Comparison of ENCODE assay signal across 20 cellular contexts in genomic region chr3:143098032-143098764, GRCh38. TPM values are rescaled to one million over a fixed set of nuclear protein-coding genes. Genes with fewer than 3 reads are reported as not detected.
A peak's percentile ranks its signal among the peaks of the same experiment; 100 is the strongest.
DNase-seq lines count a peak whose midpoint lies in the region; ATAC-seq and TF ChIP-seq lines count a peak whose summit lies in the region.
"Had no signal": no experiment of that assay in that cellular context is flagged by ENCODE, and none has a peak within 500 bp of the region (broad histone marks: within the 10 kb centered on the region; RNA-seq: fewer than 3 reads in every experiment).

No MANE protein-coding gene starts in this region.

- CTCF ChIA-PET in PC-9 (lab: Charles Lee): interaction anchor here (0.5 kb wide), 1 partner anchor 1250 kb away, joined by 3 read pairs; no protein-coding TSS in a partner anchor

- POLR2A ChIA-PET in PC-9 (lab: Charles Lee; ENCODE audit: unreplicated experiment): interaction anchor here (0.7 kb wide), 2 partner anchors 38 to 734 kb away, joined by 4 to 6 read pairs; no protein-coding TSS in a partner anchor

- TF ChIP-seq CTCF in fibroblast of villous mesenchyme (IDR thresholded peaks at IDR 0.05; ENCODE audit: insufficient read depth, low read depth, low read length) (no peak), PC-9 (conservative IDR thresholded peaks at IDR 0.05) (no peak)

- H3K4me3 ChIP-seq in fibroblast of villous mesenchyme (ENCODE audit: low read depth, low read length) (no peak overlapping the region), PC-9 (no peak overlapping the region)
- H3K4me3 ChIP-seq: BLaER1 treated with 17β-estradiol and CSF1 and Interleukin-3, amounts not matched to agents 10 nM and 100 nM; MG63 had no signal

- no TSS peak for BruUV-seq in PC-9 (replicated peaks; lab: Mats Ljungman, UMichigan)

- H3K4me1 ChIP-seq in PC-9 (replicated peaks; ENCODE audit: insufficient read depth): no peaks in the 10 kb centered on the region
- H3K4me1 ChIP-seq: BLaER1 treated with 17β-estradiol and CSF1 and Interleukin-3, amounts not matched to agents 10 nM and 100 nM had no signal

- H3K36me3 ChIP-seq in PC-9 (ENCODE audit: low read depth): no peaks in the 10 kb centered on the region
- H3K36me3 ChIP-seq: BLaER1 treated with 17β-estradiol and CSF1 and Interleukin-3, amounts not matched to agents 10 nM and 100 nM; MG63 had no signal

- H3K9me3 ChIP-seq in PC-9 (ENCODE audit: insufficient read depth, low read depth): no peaks in the 10 kb centered on the region

- H3F3A ChIP-seq in PC-9 (ENCODE audit: insufficient read depth, low read depth): no peaks in the 10 kb centered on the region

- H3K27ac ChIP-seq in PC-9: no peak overlapping the region
- H3K27ac ChIP-seq: BLaER1 treated with 17β-estradiol and CSF1 and Interleukin-3, amounts not matched to agents 10 nM and 100 nM; HL-60 had no signal

- no peaks in the 10 kb centered on the region for H3K79me2 ChIP-seq in PC-9 (ENCODE audit: low read depth)

- H3K27me3 ChIP-seq in PC-9 (ENCODE audit: insufficient read depth, low read depth): peaks cover 12% of the 10 kb centered on the region; the same call in 1 of the 2 replicates
- H3K27me3 ChIP-seq: BLaER1 treated with 17β-estradiol and CSF1 and Interleukin-3, amounts not matched to agents 10 nM and 100 nM had no signal

- no peak overlapping the region for H3K4me2 ChIP-seq in PC-9
- H3K4me2 ChIP-seq: BLaER1 treated with 17β-estradiol and CSF1 and Interleukin-3, amounts not matched to agents 10 nM and 100 nM had no signal

- DNase-seq in NCI-H1417 (lab: John Stamatoyannopoulos, UW) (peak in 2 of 3 experiments; percentile 28 to 74), NCI-H1417 treated with DMSO at 0.1 percent for 48 hours (lab: John Stamatoyannopoulos, UW) (no peak), M059J (ENCODE audit: low read depth) (peak; percentile 55), NCI-H69 (lab: John Stamatoyannopoulos, UW) (peak; percentile 3), fibroblast of villous mesenchyme (ENCODE audit: low read depth) (peak; percentile 73), iPS-NIHi7 (ENCODE audit: extremely low spot score) (no peak), PC-9 (no peak)
- DNase-seq: DND-41, GDM1, KG1, MG63, NCI-H1105, NCI-H2081, NCI-H2227 treated with DMSO at 0.1 percent for 48 hours, T-helper 2 cell had no signal

- no peak for ATAC-seq in HG02798 (IDR thresholded peaks at IDR 0.05; ENCODE audit: poor library complexity, unreplicated experiment)
- ATAC-seq: HCT116, Right ventricle myocardium inferior had no signal

- no peak overlapping the region for H2AFZ ChIP-seq in PC-9

- H4K20me1 ChIP-seq in PC-9 (ENCODE audit: insufficient read depth): no peaks in the 10 kb centered on the region
- H4K20me1 ChIP-seq: BLaER1 treated with 17β-estradiol and CSF1 and Interleukin-3, amounts not matched to agents 10 nM and 100 nM had no signal

- intact Hi-C loops in PC-9 (cut with micrococcal nuclease; ENCODE audit: unreplicated experiment): no loop called here

- no peaks in the 10 kb centered on the region for H3K9me2 ChIP-seq in PC-9 (ENCODE audit: insufficient read depth)

RNA-seq across cellular contexts. Expression of gene CHST2, which starts 21.4 kb away (rescaled TPM):
- 2.8 and 3.4 TPM in 2 replicates for total RNA-seq in M059J (2014; rRNA removed; shearing (Covaris generic))
- total RNA-seq in fibroblast of villous mesenchyme: 22.5 and 40.2 TPM in 2 replicates
- total RNA-seq in PC-9 (2021): 0.15 and 0.18 TPM in 2 replicates

Comparison
In these comparisons a context has a peak if more than half of its experiments do, and no peak if none do; other contexts are left out.
1. DNase-seq: peak in NCI-H1417 (2 of 3), M059J (single experiment), NCI-H69 (single experiment) and fibroblast of villous mesenchyme (single experiment); none in NCI-H1417 treated with DMSO at 0.1 percent for 48 hours (single experiment), iPS-NIHi7 (single experiment) and PC-9 (0 of 2).